10 cellular contexts compared by ENCODE assay signal in the genomic region with DNA sequence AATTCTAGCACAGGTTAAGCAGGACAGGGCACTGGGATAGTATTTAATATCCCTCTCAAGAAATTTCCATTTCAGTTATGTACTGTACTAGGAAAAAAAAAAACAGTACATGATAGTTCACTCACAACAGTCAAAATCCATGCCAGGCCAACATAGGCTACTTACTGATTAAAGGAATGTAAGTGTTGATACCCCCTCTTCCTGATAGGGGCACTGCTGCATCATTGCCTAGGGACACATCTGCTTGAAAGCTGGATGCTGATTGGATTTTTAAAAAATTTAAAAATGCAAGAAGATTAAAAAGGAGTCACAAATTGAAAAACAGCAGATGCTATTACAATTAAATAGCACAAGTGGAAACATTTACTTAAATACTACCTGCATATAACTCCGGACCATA. TPM values are rescaled to one million over a fixed set of nuclear protein-coding genes. Genes with fewer than 3 reads are reported as not detected.
DNase-seq lines count a peak whose midpoint lies in the region; ATAC-seq and TF ChIP-seq lines count a peak whose summit lies in the region.
"Had no signal": no experiment of that assay in that cellular context is flagged by ENCODE, and none has a peak within 500 bp of the region (broad histone marks: within the 10 kb centered on the region; RNA-seq: fewer than 3 reads in every experiment).

No MANE protein-coding gene starts in this region.

- no peak overlapping the region for H2AFZ ChIP-seq in osteoblast (ENCODE audit: low read length)

- in situ Hi-C loops in GM13977 (cut with MboI; ENCODE audit: low pct_unique_long_range_greater_than_20kb, low sequenced_read_pairs, unreplicated experiment): no loop called here

- peak; percentile 3 for TF ChIP-seq CTCF in GM13977 (IDR thresholded peaks at IDR 0.05; ENCODE audit: extremely low read depth, insufficient read depth, missing control alignments)
- TF ChIP-seq CTCF in esophagus muscularis mucosa (IDR thresholded peaks at IDR 0.05): peak in 2 of 3 experiments; percentile 26 to 32
- TF ChIP-seq CTCF in osteoblast (IDR thresholded peaks at IDR 0.05; ENCODE audit: extremely low read depth, low read depth, low read length): peak; percentile 30

- no peak overlapping the region for H3K27ac ChIP-seq in esophagus muscularis mucosa (replicated peaks in 1 of 4)
- H3K27ac ChIP-seq in osteoblast (ENCODE audit: low read depth, low read length): no peak overlapping the region
- H3K27ac ChIP-seq: epithelial cell of prostate had no signal

- no peak for ATAC-seq in HG03342 (IDR thresholded peaks at IDR 0.05; ENCODE audit: unreplicated experiment)
- ATAC-seq in GM21786 (IDR thresholded peaks at IDR 0.05; ENCODE audit: unreplicated experiment): no peak

- H4K20me1 ChIP-seq in osteoblast (ENCODE audit: insufficient read depth, low read length): no peaks in the 10 kb centered on the region

- 93% methylated on average over 1 of the region's 1 CpG for WGBS in esophagus muscularis mucosa

- H3K4me2 ChIP-seq in osteoblast (ENCODE audit: insufficient read depth, low read length): no peak overlapping the region

- H3K79me2 ChIP-seq in osteoblast (ENCODE audit: insufficient read depth, low read length): peaks cover 1% of the 10 kb centered on the region

- intact Hi-C loops in esophagus muscularis mucosa (cut with DNase I): loop anchor here (10.0 kb wide), 1 partner anchor 64 kb away; no protein-coding TSS in a partner anchor

- peaks cover 0 to 48% (median 26%) of the 10 kb centered on the region in 4 donors for H3K36me3 ChIP-seq in esophagus muscularis mucosa
- H3K36me3 ChIP-seq in osteoblast (ENCODE audit: insufficient read depth, low read length): peaks cover 44% of the 10 kb centered on the region

- H3K4me1 ChIP-seq in esophagus muscularis mucosa (peaks cover 0 to 4% (median 2%) of the 10 kb centered on the region in 4 donors), osteoblast (ENCODE audit: insufficient read depth, low read length) (no peaks in the 10 kb centered on the region)

- H3K4me3 ChIP-seq in esophagus muscularis mucosa (no peak overlapping the region), osteoblast (ENCODE audit: insufficient read depth, low read length) (no peak overlapping the region)

- H3K27me3 ChIP-seq in esophagus muscularis mucosa (no peaks in the 10 kb centered on the region), osteoblast (ENCODE audit: insufficient read depth, low read length) (no peaks in the 10 kb centered on the region)

- no peak for TF ChIP-seq EP300 in esophagus muscularis mucosa (IDR thresholded peaks at IDR 0.05)

- DNase-seq in GM13977 (ENCODE audit: low spot score) (no peak), OCI-M1 (lab: John Stamatoyannopoulos, UW) (peak; percentile 45), esophagus muscularis mucosa (ENCODE audit: extremely low spot score) (no peak), osteoblast (ENCODE audit: insufficient read length, low spot score, missing footprints) (no peak), hepatic stellate cell (ENCODE audit: low spot score) (no peak)
- DNase-seq: nephron progenitor cell had no signal

- no peak for TF ChIP-seq POLR2A in esophagus muscularis mucosa (IDR thresholded peaks at IDR 0.05; ENCODE audit: low read depth)

- H3K9me3 ChIP-seq in esophagus muscularis mucosa (no peaks in the 10 kb centered on the region), osteoblast (ENCODE audit: low read depth, low read length) (no peaks in the 10 kb centered on the region)

RNA-seq across cellular contexts. Expression of gene APOL5, which starts 43.4 kb away (rescaled TPM):
- total RNA-seq in esophagus muscularis mucosa (under 1 TPM in 1 of 4 donors, not detected in 3; 0.29 TPM), osteoblast (not detected in 2 replicates)
- total RNA-seq: activated T-helper 1 cell treated with anti-CD3 and anti-CD28 coated beads, Interleukin-12 subunit alpha, Interleukin-12 subunit beta, Interleukin-2, Interleukin-4 antibody, amounts not matched to agents 30 ng/mL and 10 ng/mL and 1 ng/mL, durations not matched to agents 14 hours and 24 hours and 36 hours had no signal
